Comparison of ENCODE assay signal across 27 cellular contexts in the genomic region with DNA sequence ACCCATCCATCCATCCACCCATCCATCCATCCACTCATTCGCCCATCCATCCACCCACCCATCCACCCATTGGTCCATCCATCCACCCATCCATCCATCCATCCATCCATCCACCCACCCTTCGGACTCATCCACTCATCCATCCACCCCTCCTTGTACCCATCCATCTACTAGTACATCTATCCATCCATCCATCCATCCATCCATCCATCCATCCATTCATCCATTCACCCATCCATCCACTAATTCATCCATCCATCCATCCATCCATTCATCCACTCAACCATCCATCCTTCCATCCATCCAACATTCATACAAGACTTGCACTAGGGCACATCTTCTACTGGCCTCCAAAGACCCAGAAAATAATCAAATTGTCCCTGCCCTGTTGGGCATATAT. TPM values are rescaled to one million over a fixed set of nuclear protein-coding genes. Genes with fewer than 3 reads are reported as not detected.
"Had no signal": no experiment of that assay in that cellular context is flagged by ENCODE, and none has a peak within 500 bp of the region (broad histone marks: within the 10 kb centered on the region; RNA-seq: fewer than 3 reads in every experiment).

No MANE protein-coding gene starts in this region.

- DNase-seq: colonic mucosa; cortex of kidney; effector CD8-positive, alpha-beta T cell; effector memory CD8-positive, alpha-beta T cell; endodermal cell; erythroblast; esophagus squamous epithelium; foreskin fibroblast; foreskin melanocyte; gastrocnemius medialis; glutamatergic neuron; head of caudate nucleus; heart right ventricle; hippocampal formation; left cardiac atrium; left lung; left ventricle myocardium superior; lower lobe of right lung; mesendoderm; midbrain; naive thymus-derived CD4-positive, alpha-beta T cell had no signal

- H3K36me3 ChIP-seq: colonic mucosa, esophagus squamous epithelium, gastrocnemius medialis, heart right ventricle, left lung, lower lobe of right lung had no signal

- H3K27me3 ChIP-seq: colonic mucosa, esophagus squamous epithelium, gastrocnemius medialis, heart right ventricle, left lung had no signal

- H3K9me3 ChIP-seq: colonic mucosa, esophagus squamous epithelium, gastrocnemius medialis, lower lobe of right lung had no signal

- H3K4me3 ChIP-seq: colonic mucosa, esophagus squamous epithelium, gastrocnemius medialis, heart right ventricle, left lung, lower lobe of right lung had no signal

- FAIRE-seq: endometrium, islet of Langerhans, keratinocyte had no signal

- ATAC-seq: effector memory CD8-positive, alpha-beta T cell; esophagus mucosa; gastrocnemius medialis; left lung; lower lobe of right lung; naive thymus-derived CD4-positive, alpha-beta T cell had no signal

- H3K4me1 ChIP-seq: colonic mucosa, gastrocnemius medialis had no signal

- H3K27ac ChIP-seq: colonic mucosa, epithelial cell of prostate, esophagus squamous epithelium, gastrocnemius medialis, heart right ventricle, left lung, lower lobe of right lung had no signal

RNA-seq across cellular contexts. Expression of a gene that starts 20.0 kb away (rescaled TPM):
- total RNA-seq: endodermal cell, heart right ventricle, left ventricle myocardium superior, lung microvascular endothelial cell had no signal
- polyA plus RNA-seq: naive thymus-derived CD4-positive, alpha-beta T cell had no signal
